ENCODE assay signal across 25 cellular contexts in genomic region chr1:219806020-219806419, GRCh38.
"Had no signal": no experiment of that assay in that cellular context is flagged by ENCODE, and none has a peak within 500 bp of the region (broad histone marks: within the 10 kb centered on the region; RNA-seq: fewer than 3 reads in every experiment).

No MANE protein-coding gene starts in this region.

- H3K27me3 Mint-ChIP-seq: activated CD4-positive, alpha-beta T cell treated with anti-CD3 and anti-CD28 coated beads, Interleukin-2, amount 10 ng/mL, durations not matched to agents 7 days and 5 days had no signal

- DNase-seq: activated CD4-positive, alpha-beta T cell treated with anti-CD3 and anti-CD28 coated beads, Interleukin-2, amount 10 ng/mL, durations not matched to agents 7 days and 5 days; activated CD4-positive, CD25-positive, alpha-beta regulatory T cell treated with anti-CD3 and anti-CD28 coated beads, Interleukin-2, amount 50 U/mL, for 72 hours; activated CD8-positive, alpha-beta T cell treated with anti-CD3 and anti-CD28 coated beads, Interleukin-2, amount 10 ng/mL, durations not matched to agents 7 days and 5 days; activated gamma-delta T cell; anterior cingulate cortex; body of pancreas; effector CD8-positive, alpha-beta T cell; foreskin melanocyte; left ventricle myocardium inferior; mammary epithelial cell; naive thymus-derived CD8-positive, alpha-beta T cell; pancreas; psoas muscle; spleen; stimulated activated CD4-positive, alpha-beta T cell treated with anti-CD3 and anti-CD28 coated beads, Interleukin-4, amount 100 ng/mL, for 1 hour; stimulated activated naive CD4-positive, alpha-beta T cell; testis; trophoblast cell; uterus had no signal

- ATAC-seq: activated CD8-positive, alpha-beta T cell treated with anti-CD3 and anti-CD28 coated beads, Interleukin-2, amount 10 ng/mL, durations not matched to agents 7 days and 5 days; body of pancreas; naive thymus-derived CD8-positive, alpha-beta T cell; pancreas; psoas muscle had no signal

- H3K27me3 ChIP-seq: body of pancreas, pancreas, right atrium auricular region, testis, uterus had no signal

- H3K4me1 Mint-ChIP-seq: activated CD4-positive, alpha-beta T cell treated with anti-CD3 and anti-CD28 coated beads, Interleukin-2, amount 10 ng/mL, durations not matched to agents 7 days and 5 days; activated naive CD4-positive, alpha-beta T cell treated with anti-CD3 and anti-CD28 coated beads, Interleukin-2, amount 50 U/mL, for 24 hours; naive thymus-derived CD8-positive, alpha-beta T cell had no signal

- H3K36me3 Mint-ChIP-seq: activated naive CD4-positive, alpha-beta T cell treated with anti-CD3 and anti-CD28 coated beads, Interleukin-2, amount 50 U/mL, for 24 hours; mesothelial cell of epicardium; naive thymus-derived CD8-positive, alpha-beta T cell had no signal

- H3K4me3 ChIP-seq: body of pancreas, left ventricle myocardium inferior, pancreas, psoas muscle, right atrium auricular region, spleen, testis, uterus had no signal

- H3K4me1 ChIP-seq: body of pancreas, left ventricle myocardium inferior, pancreas, psoas muscle, right atrium auricular region, spleen, testis, uterus had no signal

- H3K27ac Mint-ChIP-seq: activated CD4-positive, alpha-beta T cell treated with anti-CD3 and anti-CD28 coated beads, Interleukin-2, amount 10 ng/mL, durations not matched to agents 7 days and 5 days; activated CD8-positive, alpha-beta T cell treated with anti-CD3 and anti-CD28 coated beads, Interleukin-2, amount 10 ng/mL, durations not matched to agents 7 days and 5 days; activated naive CD4-positive, alpha-beta T cell treated with anti-CD3 and anti-CD28 coated beads, Interleukin-2, amount 50 U/mL, for 24 hours; activated T-helper 1 cell treated with anti-CD3 and anti-CD28 coated beads, Interleukin-12 subunit alpha, Interleukin-12 subunit beta, Interleukin-2, Interleukin-4 antibody, amounts not matched to agents 30 ng/mL and 10 ng/mL and 1 ng/mL, durations not matched to agents 14 hours and 24 hours and 36 hours; dendritic cell treated with granulocyte-macrophage colony-stimulating factor and Interleukin-4, amounts not matched to agents 40 ng/mL and 50 ng/mL, for 4 days; mesothelial cell of epicardium; naive thymus-derived CD8-positive, alpha-beta T cell had no signal

- H3K27ac ChIP-seq: body of pancreas, left ventricle myocardium inferior, pancreas, psoas muscle, right atrium auricular region, spleen, testis, uterus, VCaP had no signal

- H3K9me3 Mint-ChIP-seq: activated CD4-positive, alpha-beta T cell treated with anti-CD3 and anti-CD28 coated beads, Interleukin-2, amount 10 ng/mL, durations not matched to agents 7 days and 5 days; activated naive CD4-positive, alpha-beta T cell treated with anti-CD3 and anti-CD28 coated beads, Interleukin-2, amount 50 U/mL, for 24 hours; activated T-helper 1 cell treated with anti-CD3 and anti-CD28 coated beads, Interleukin-12 subunit alpha, Interleukin-12 subunit beta, Interleukin-2, Interleukin-4 antibody, amounts not matched to agents 30 ng/mL and 10 ng/mL and 1 ng/mL, durations not matched to agents 14 hours and 24 hours and 36 hours; dendritic cell treated with granulocyte-macrophage colony-stimulating factor and Interleukin-4, amounts not matched to agents 40 ng/mL and 50 ng/mL, for 4 days had no signal

- H3K4me3 Mint-ChIP-seq: activated CD4-positive, alpha-beta T cell treated with anti-CD3 and anti-CD28 coated beads, Interleukin-2, amount 10 ng/mL, durations not matched to agents 7 days and 5 days; activated CD8-positive, alpha-beta T cell treated with anti-CD3 and anti-CD28 coated beads, Interleukin-2, amount 10 ng/mL, durations not matched to agents 7 days and 5 days; activated naive CD4-positive, alpha-beta T cell treated with anti-CD3 and anti-CD28 coated beads, Interleukin-2, amount 50 U/mL, for 24 hours; activated T-helper 1 cell treated with anti-CD3 and anti-CD28 coated beads, Interleukin-12 subunit alpha, Interleukin-12 subunit beta, Interleukin-2, Interleukin-4 antibody, amounts not matched to agents 30 ng/mL and 10 ng/mL and 1 ng/mL, durations not matched to agents 14 hours and 24 hours and 36 hours; dendritic cell treated with granulocyte-macrophage colony-stimulating factor and Interleukin-4, amounts not matched to agents 40 ng/mL and 50 ng/mL, for 4 days; mesothelial cell of epicardium; naive thymus-derived CD8-positive, alpha-beta T cell had no signal

- H3K36me3 ChIP-seq: left ventricle myocardium inferior, pancreas, right atrium auricular region, spleen, uterus had no signal

- H3K9me3 ChIP-seq: body of pancreas, left ventricle myocardium inferior, pancreas, psoas muscle, spleen, testis, uterus had no signal
